15 cellular contexts compared by ENCODE assay signal in genomic region chr5:94028001-94028400, GRCh38.
"Had no signal": no experiment of that assay in that cellular context is flagged by ENCODE, and none has a peak within 500 bp of the region (broad histone marks: within the 10 kb centered on the region; RNA-seq: fewer than 3 reads in every experiment).

No MANE protein-coding gene starts in this region.

- H3K4me3 ChIP-seq: coronary artery, prostate gland, upper lobe of right lung had no signal

- ATAC-seq: sciatic nerve; stimulated activated naive CD8-positive, alpha-beta T cell treated with anti-CD3 and anti-CD28 coated beads, Interleukin-15, Interleukin-2, amounts not matched to agents 100 U/mL and 50 U/mL, for 24 hours; upper lobe of right lung had no signal

- H3K27me3 ChIP-seq: upper lobe of right lung had no signal

- H3K36me3 ChIP-seq: prostate gland, upper lobe of right lung had no signal

- H3K27ac ChIP-seq: coronary artery, prostate gland, upper lobe of right lung had no signal

- DNase-seq: activated CD4-positive, alpha-beta T cell treated with anti-CD3 and anti-CD28 coated beads, Interleukin-2, amount 50 U/mL, for 4 hours; activated CD4-positive, CD25-positive, alpha-beta regulatory T cell treated with anti-CD3 and anti-CD28 coated beads, Interleukin-2, amount 50 U/mL, for 72 hours; activated effector memory CD4-positive, alpha-beta T cell treated with anti-CD3 and anti-CD28 coated beads, Interleukin-2, amount 50 U/mL, for 16 hours; activated naive CD8-positive, alpha-beta T cell treated with anti-CD3 and anti-CD28 coated beads, Interleukin-2, amount 10 ng/mL, durations not matched to agents 7 days and 5 days; activated T-cell treated with anti-CD3 and anti-CD28 coated beads, Interleukin-2, amount 50 U/mL, for 1 hour; aorta; effector CD8-positive, alpha-beta T cell; stimulated activated CD4-positive, alpha-beta T cell treated with anti-CD3 and anti-CD28 coated beads, Interleukin-12 subunit alpha, Interleukin-12 subunit beta, amount 100 ng/mL, for 4 hours; stimulated activated CD4-positive, alpha-beta T cell treated with anti-CD3 and anti-CD28 coated beads, Interleukin-2, amount 100 ng/mL, for 48 hours; stimulated activated naive CD8-positive, alpha-beta T cell treated with anti-CD3 and anti-CD28 coated beads, Interleukin-15, Interleukin-2, amounts not matched to agents 100 U/mL and 50 U/mL, for 24 hours; T-helper 9 cell; upper lobe of right lung had no signal

- H3K9me3 ChIP-seq: prostate gland, upper lobe of right lung had no signal

- H3K4me1 ChIP-seq: prostate gland, upper lobe of right lung had no signal
